Comparison of ENCODE assay signal across 8 cellular contexts in genomic region chr11:2419638-2420501, GRCh38. TPM values are rescaled to one million over a fixed set of nuclear protein-coding genes. Genes with fewer than 3 reads are reported as not detected.
DNase-seq lines count a peak whose midpoint lies in the region; TF ChIP-seq lines count a peak whose summit lies in the region.

No MANE protein-coding gene starts in this region.

- no peak overlapping the region for H3K4me3 Mint-ChIP-seq in neural crest cell

- no peak overlapping the region for H3K4me2 ChIP-seq in OCI-LY7 (ENCODE audit: low read length)

- H3K9me3 Mint-ChIP-seq in neural crest cell = no peaks in the 10 kb centered on the region

- no peak overlapping the region for H2AFZ ChIP-seq in OCI-LY7 (ENCODE audit: low read length)

- H3K79me2 ChIP-seq in OCI-LY7 (ENCODE audit: insufficient read depth, low read depth, low read length) = no peaks in the 10 kb centered on the region

- no peaks in the 10 kb centered on the region for H3K27me3 Mint-ChIP-seq in neural crest cell (ENCODE audit: low read depth)

- TF ChIP-seq CTCF in HFF-Myc (IDR thresholded peaks at IDR 0.05; ENCODE audit: low read depth, low read length, missing control alignments) = peak; percentile 92
- TF ChIP-seq CTCF in OCI-LY7 (conservative IDR thresholded peaks at IDR 0.05; ENCODE audit: low read length) = peak; percentile 90
- peak; percentile 91 for TF ChIP-seq CTCF in fibroblast of pulmonary artery (IDR thresholded peaks at IDR 0.05; ENCODE audit: low read length, missing control alignments)
- TF ChIP-seq CTCF in neural crest cell (conservative IDR thresholded peaks at IDR 0.05) = peak; percentile 88
- peak; percentile 48 to 83 (median 72) for TF ChIP-seq CTCF in thyroid gland (IDR thresholded peaks at IDR 0.05)

- TF ChIP-seq POLR2A in thyroid gland (IDR thresholded peaks at IDR 0.05) = no peak

- WGBS in thyroid gland, 2 donors = 31 to 46% methylated on average over 18 to 27 of the region's 36 CpGs

- H3K4me3 ChIP-seq in HFF-Myc (replicated peaks; ENCODE audit: low read depth, low read length) = no peak overlapping the region
- H3K4me3 ChIP-seq in OCI-LY7 (ENCODE audit: low read depth, low read length, poor library complexity, severe bottlenecking) = no peak overlapping the region
- H3K4me3 ChIP-seq in fibroblast of pulmonary artery (replicated peaks; ENCODE audit: low read depth, low read length) = no peak overlapping the region
- no peak overlapping the region for H3K4me3 ChIP-seq in thyroid gland (replicated peaks in 1 of 3)

- CTCF ChIA-PET in OCI-LY7 (lab: Charles Lee; ENCODE audit: unreplicated experiment) = interaction anchor here (4.7 kb wide), 1 partner anchor 114 kb away, joined by 44 read pairs; no protein-coding TSS in a partner anchor

- no peaks in the 10 kb centered on the region for H3K9me2 ChIP-seq in OCI-LY7 (ENCODE audit: insufficient read depth, low read length)

- POLR2A ChIA-PET in OCI-LY7 (lab: Charles Lee) = interaction anchor here (0.7 kb wide), 2 partner anchors 123 to 578 kb away, joined by 3 to 6 read pairs; no protein-coding TSS in a partner anchor

- H3K36me3 Mint-ChIP-seq in neural crest cell (ENCODE audit: low read depth) = no peaks in the 10 kb centered on the region

- H3K9me3 ChIP-seq in OCI-LY7 (ENCODE audit: low read length) (no peaks in the 10 kb centered on the region), thyroid gland (no peaks in the 10 kb centered on the region)

- DNase-seq in CD1c-positive myeloid dendritic cell (ENCODE audit: extremely low spot score) = peak; percentile 84
- no peak for DNase-seq in HFF-Myc (ENCODE audit: extremely low read depth, low read depth)
- peak; percentile 79 for DNase-seq in OCI-LY7 (ENCODE audit: low spot score)
- peak; percentile 29 to 40 for DNase-seq in activated T-helper 1 cell treated with anti-CD3 and anti-CD28 coated beads, Interleukin-2, amount 50 U/mL, for 16 hours (ENCODE audit: low read depth in 1 of 2, low spot score in 1 of 2)
- peak; percentile 87 for DNase-seq in fibroblast of pulmonary artery (ENCODE audit: low read depth)
- peak; percentile 81 for DNase-seq in neural crest cell (ENCODE audit: low read depth, low spot score)
- peak; percentile 77 to 80 for DNase-seq in thyroid gland
- no peak for DNase-seq in OCI-M2 (lab: John Stamatoyannopoulos, UW; ENCODE audit: unreplicated experiment)

- H3K27ac ChIP-seq in OCI-LY7 (ENCODE audit: low read depth, low read length, poor library complexity, severe bottlenecking) (no peak overlapping the region), thyroid gland (no peak overlapping the region)

- H3K4me1 Mint-ChIP-seq in neural crest cell = no peaks in the 10 kb centered on the region

- H3K4me1 ChIP-seq in OCI-LY7 (ENCODE audit: insufficient read depth, low read length, poor library complexity, severe bottlenecking) (no peaks in the 10 kb centered on the region), thyroid gland (peaks cover 0 to 13% of the 10 kb centered on the region in 2 donors)

- H3K27ac Mint-ChIP-seq in neural crest cell (ENCODE audit: unreplicated experiment) = no peak overlapping the region

- H3K36me3 ChIP-seq in OCI-LY7 (ENCODE audit: insufficient read depth, low read length) (no peaks in the 10 kb centered on the region), thyroid gland (no peaks in the 10 kb centered on the region)

- no peaks in the 10 kb centered on the region for H3K27me3 ChIP-seq in thyroid gland

- intact Hi-C loops in OCI-LY7 (cut with micrococcal nuclease; ENCODE audit: unreplicated experiment) (loop anchor here (1.0 kb wide), 3 partner anchors 20 to 223 kb away; partner anchors contain the start of gene TSSC4), thyroid gland (cut with DNase I) (loop anchor here (2.0 kb wide), 2 partner anchors 115 to 223 kb away; no protein-coding TSS in a partner anchor)

- H4K20me1 ChIP-seq in OCI-LY7 (ENCODE audit: insufficient read depth, low read length) = no peaks in the 10 kb centered on the region

- no TSS peak for BruUV-seq in OCI-LY7 (replicated peaks; lab: Mats Ljungman, UMichigan)

RNA-seq across cellular contexts. Expression of gene TSSC4, which starts 19.3 kb away (rescaled TPM):
- total RNA-seq in OCI-LY7 (2014; rRNA removed; shearing (Covaris generic)) = 40.4 and 43.5 TPM in 2 replicates
- total RNA-seq in OCI-LY7 (2022) (41.3 and 50.9 TPM in 2 replicates), neural crest cell (48.8 and 60.1 TPM in 2 replicates), thyroid gland (10 to 100 TPM; 37.5 to 62.3 (median 45.1) TPM)

RNA-seq across cellular contexts. Expression of gene TRPM5, which starts 24.4 kb away (rescaled TPM):
- total RNA-seq in OCI-LY7 (2014; rRNA removed; shearing (Covaris generic)) = not detected in 2 replicates
- total RNA-seq in OCI-LY7 (2022) (not detected in 2 replicates), neural crest cell (0.09 TPM in 2 replicates), thyroid gland (1 to 10 TPM in 1 of 4 donors, under 1 TPM in 3; 0.54 to 2.4 (median 0.73) TPM)

RNA-seq across cellular contexts. Expression of gene KCNQ1, which starts 24.9 kb away (rescaled TPM):
- 0.22 and 0.72 TPM in 2 replicates for total RNA-seq in OCI-LY7 (2014; rRNA removed; shearing (Covaris generic))
- total RNA-seq in OCI-LY7 (2022) (1.3 and 1.8 TPM in 2 replicates), neural crest cell (0.86 and 0.91 TPM in 2 replicates), thyroid gland (100 to 1,000 TPM in 2 of 4 donors, 10 to 100 TPM in 2; 51.3 to 103 (median 97.8) TPM)

RNA-seq across cellular contexts. Expression of gene CD81, which starts 42.8 kb away (rescaled TPM):
- total RNA-seq in OCI-LY7 (2014; rRNA removed; shearing (Covaris generic)) = 233 and 290 TPM in 2 replicates
- total RNA-seq in OCI-LY7 (2022) (343 and 404 TPM in 2 replicates), neural crest cell (211 and 225 TPM in 2 replicates), thyroid gland (100 to 1,000 TPM; 264 to 370 (median 298) TPM)

Comparison
In these comparisons a context has a peak if more than half of its experiments do, and no peak if none do; other contexts are left out.
1. DNase-seq: peak in CD1c-positive myeloid dendritic cell (single experiment), OCI-LY7 (single experiment), activated T-helper 1 cell treated with anti-CD3 and anti-CD28 coated beads, Interleukin-2, amount 50 U/mL, for 16 hours (2 of 2), fibroblast of pulmonary artery (single experiment), neural crest cell (single experiment) and thyroid gland (2 of 2); none in HFF-Myc (single experiment) and OCI-M2 (single experiment).
2. RNA of gene KCNQ1, which starts 24.9 kb away (total RNA-seq): 51.3 to 103 TPM in thyroid gland; 0.22 to 1.8 TPM in OCI-LY7 and 0.86 to 0.91 TPM in neural crest cell; every median in the first group is over 10 times any median in the second.
3. Peak in every context shown above with its lines, with median percentiles within 50 percentile points of each other: CTCF ChIP-seq.